25 cellular contexts compared by ENCODE assay signal in genomic region chr1:39152923-39153322, GRCh38. TPM values are rescaled to one million over a fixed set of nuclear protein-coding genes. Genes with fewer than 3 reads are reported as not detected.
A peak's percentile ranks its signal among the peaks of the same experiment; 100 is the strongest.
DNase-seq lines count a peak whose midpoint lies in the region; ATAC-seq and TF ChIP-seq lines count a peak whose summit lies in the region.
"Had no signal": no experiment of that assay in that cellular context is flagged by ENCODE, and none has a peak within 500 bp of the region (broad histone marks: within the 10 kb centered on the region; RNA-seq: fewer than 3 reads in every experiment).

No MANE protein-coding gene starts in this region.

- H3K27ac ChIP-seq in SJCRH30 = peak overlapping the region; percentile 19
- H3K27ac ChIP-seq: brain microvascular endothelial cell had no signal

- H3K27ac Mint-ChIP-seq in endothelial cell (ENCODE audit: unreplicated experiment) (peak overlapping the region; percentile 15), nephron (peak overlapping the region; percentile 78 to 83 (median 82)), type B pancreatic cell (peak overlapping the region; percentile 12)
- H3K27ac Mint-ChIP-seq: activated CD4-positive, alpha-beta T cell treated with anti-CD3 and anti-CD28 coated beads, Interleukin-2, amount 10 ng/mL, durations not matched to agents 24 days and 14 days; activated CD8-positive, alpha-beta memory T cell treated with anti-CD3 and anti-CD28 coated beads, Interleukin-2, amount 10 ng/mL, durations not matched to agents 7 days and 5 days; activated naive CD8-positive, alpha-beta T cell treated with anti-CD3 and anti-CD28 coated beads for 36 hours; stimulated activated memory B cell treated with anti-CD40 and anti-IgM and Interleukin-4, amounts not matched to agents 10 μg/mL and 1 μg/mL and 100 μg/mL, for 72 hours had no signal

- H3K27me3 Mint-ChIP-seq in endothelial cell (ENCODE audit: unreplicated experiment) = peaks cover 6% of the 10 kb centered on the region
- no peaks in the 10 kb centered on the region for H3K27me3 Mint-ChIP-seq in nephron (ENCODE audit: low read depth)
- H3K27me3 Mint-ChIP-seq in type B pancreatic cell = no peaks in the 10 kb centered on the region
- H3K27me3 Mint-ChIP-seq: stimulated activated memory B cell treated with anti-CD40 and anti-IgM and Interleukin-4, amounts not matched to agents 10 μg/mL and 1 μg/mL and 100 μg/mL, for 72 hours had no signal

- no peak overlapping the region for H3K4me3 ChIP-seq in SJCRH30
- H3K4me3 ChIP-seq: coronary artery had no signal

- no peak for TF ChIP-seq CTCF in endothelial cell (IDR thresholded peaks at IDR 0.05; ENCODE audit: unreplicated experiment)
- no peak for TF ChIP-seq CTCF in nephron (IDR thresholded peaks at IDR 0.05; ENCODE audit: unreplicated experiment in 3 of 3)
- TF ChIP-seq CTCF in type B pancreatic cell (conservative IDR thresholded peaks at IDR 0.05) = no peak

- H3K36me3 ChIP-seq in SJCRH30 = no peaks in the 10 kb centered on the region
- H3K36me3 ChIP-seq: brain microvascular endothelial cell had no signal

- DNase-seq in SJCRH30 (no peak), endothelial cell (ENCODE audit: low spot score) (no peak), type B pancreatic cell (ENCODE audit: extremely low spot score, unreplicated experiment) (no peak), GOT3 (lab: John Stamatoyannopoulos, UW) (no peak), retina (no peak), GDM1 (lab: John Stamatoyannopoulos, UW) (no peak)
- DNase-seq: activated CD4-positive, alpha-beta T cell treated with anti-CD3 and anti-CD28 coated beads, Interleukin-2, amount 10 ng/mL, durations not matched to agents 24 days and 14 days; activated CD8-positive, alpha-beta memory T cell treated with anti-CD3 and anti-CD28 coated beads, Interleukin-2, amount 10 ng/mL, durations not matched to agents 7 days and 5 days; activated naive CD8-positive, alpha-beta T cell treated with anti-CD3 and anti-CD28 coated beads for 36 hours; brain microvascular endothelial cell; CD8-positive, alpha-beta memory T cell; DMS153; head of caudate nucleus; Kasumi-1; left cardiac atrium; NCI-H187 treated with DMSO at 0.1 percent for 48 hours; NCI-H446; NK-92 treated with Interleukin-12 subunit alpha and Interleukin-12 subunit beta, amount 100 ng/mL, for 24 hours; posterior cingulate gyrus; T-helper 2 cell had no signal

- H3K4me1 Mint-ChIP-seq in endothelial cell (ENCODE audit: unreplicated experiment) (peaks cover 73% of the 10 kb centered on the region), nephron (peaks cover 80% of the 10 kb centered on the region), type B pancreatic cell (ENCODE audit: unreplicated experiment) (peaks cover 46% of the 10 kb centered on the region)
- H3K4me1 Mint-ChIP-seq: stimulated activated memory B cell treated with anti-CD40 and anti-IgM and Interleukin-4, amounts not matched to agents 10 μg/mL and 1 μg/mL and 100 μg/mL, for 72 hours had no signal

- H3K36me3 Mint-ChIP-seq in endothelial cell (ENCODE audit: low read depth, unreplicated experiment) = peaks cover 5% of the 10 kb centered on the region
- peaks cover 20% of the 10 kb centered on the region for H3K36me3 Mint-ChIP-seq in nephron (ENCODE audit: low read depth)
- peaks cover 8% of the 10 kb centered on the region for H3K36me3 Mint-ChIP-seq in type B pancreatic cell
- H3K36me3 Mint-ChIP-seq: activated CD8-positive, alpha-beta memory T cell treated with anti-CD3 and anti-CD28 coated beads, Interleukin-2, amount 10 ng/mL, durations not matched to agents 7 days and 5 days; activated naive CD8-positive, alpha-beta T cell treated with anti-CD3 and anti-CD28 coated beads for 36 hours had no signal

- peaks cover 29% of the 10 kb centered on the region for H3K4me1 ChIP-seq in SJCRH30

- H3K27me3 ChIP-seq in SJCRH30 = no peaks in the 10 kb centered on the region
- H3K27me3 ChIP-seq: brain microvascular endothelial cell had no signal

- H3K4me3 Mint-ChIP-seq in endothelial cell (ENCODE audit: unreplicated experiment) (no peak overlapping the region), nephron (no peak overlapping the region), type B pancreatic cell (no peak overlapping the region)
- H3K4me3 Mint-ChIP-seq: activated CD4-positive, alpha-beta T cell treated with anti-CD3 and anti-CD28 coated beads, Interleukin-2, amount 10 ng/mL, durations not matched to agents 24 days and 14 days; activated CD8-positive, alpha-beta memory T cell treated with anti-CD3 and anti-CD28 coated beads, Interleukin-2, amount 10 ng/mL, durations not matched to agents 7 days and 5 days; activated naive CD8-positive, alpha-beta T cell treated with anti-CD3 and anti-CD28 coated beads for 36 hours; CD8-positive, alpha-beta memory T cell; stimulated activated memory B cell treated with anti-CD40 and anti-IgM and Interleukin-4, amounts not matched to agents 10 μg/mL and 1 μg/mL and 100 μg/mL, for 72 hours had no signal

- H3K9me3 Mint-ChIP-seq in endothelial cell (ENCODE audit: unreplicated experiment) = no peaks in the 10 kb centered on the region
- H3K9me3 Mint-ChIP-seq in nephron = no peaks in the 10 kb centered on the region
- no peaks in the 10 kb centered on the region for H3K9me3 Mint-ChIP-seq in type B pancreatic cell
- H3K9me3 Mint-ChIP-seq: activated CD4-positive, alpha-beta T cell treated with anti-CD3 and anti-CD28 coated beads, Interleukin-2, amount 10 ng/mL, durations not matched to agents 24 days and 14 days; activated naive CD8-positive, alpha-beta T cell treated with anti-CD3 and anti-CD28 coated beads for 36 hours; CD8-positive, alpha-beta memory T cell; stimulated activated memory B cell treated with anti-CD40 and anti-IgM and Interleukin-4, amounts not matched to agents 10 μg/mL and 1 μg/mL and 100 μg/mL, for 72 hours had no signal

- ATAC-seq in GM18870 (IDR thresholded peaks at IDR 0.05; ENCODE audit: unreplicated experiment) = no peak
- ATAC-seq: activated CD8-positive, alpha-beta memory T cell treated with anti-CD3 and anti-CD28 coated beads, Interleukin-2, amount 10 ng/mL, durations not matched to agents 7 days and 5 days; HCT116; left cardiac atrium; stimulated activated memory B cell treated with anti-CD40 and anti-IgM and Interleukin-4, amounts not matched to agents 10 μg/mL and 1 μg/mL and 100 μg/mL, for 72 hours had no signal

- no peaks in the 10 kb centered on the region for H3K9me3 ChIP-seq in SJCRH30 (replicated peaks)

RNA-seq across cellular contexts. Expression of gene MACF1, which starts 51.6 kb away (rescaled TPM):
- total RNA-seq in SJCRH30 (2014; rRNA removed; shearing (Covaris generic)) = 160 and 172 TPM in 2 replicates
- total RNA-seq in endothelial cell (ENCODE audit: unreplicated experiment) (511 TPM), type B pancreatic cell (ENCODE audit: low replicate concordance) (160 and 201 TPM in 2 replicates)

Comparison
In these comparisons a context has a peak if more than half of its experiments do, and no peak if none do; other contexts are left out.
1. H3K27ac Mint-ChIP-seq: peak in every context shown above with its lines; median percentile 82 in nephron; 15 in endothelial cell; 12 in type B pancreatic cell.